Comparison of ENCODE assay signal across 18 cellular contexts in genomic region chr6:132967871-132968270, GRCh38.
A peak's percentile ranks its signal among the peaks of the same experiment; 100 is the strongest.
DNase-seq lines count a peak whose midpoint lies in the region; ATAC-seq and TF ChIP-seq lines count a peak whose summit lies in the region.
"Had no signal": no experiment of that assay in that cellular context is flagged by ENCODE, and none has a peak within 500 bp of the region (broad histone marks: within the 10 kb centered on the region; RNA-seq: fewer than 3 reads in every experiment).

No MANE protein-coding gene starts in this region.

- TF ChIP-seq CTCF in 22Rv1 (IDR thresholded peaks at IDR 0.05) (no peak), GM23338 (conservative IDR thresholded peaks at IDR 0.05; ENCODE audit: low read depth in 2 of 2) (no peak), VCaP (conservative IDR thresholded peaks at IDR 0.05) (no peak)

- H3K9me3 Mint-ChIP-seq in GM23338, result no peaks in the 10 kb centered on the region
- H3K9me3 Mint-ChIP-seq: CD4-positive, alpha-beta T cell; CD8-positive, alpha-beta T cell had no signal

- no peaks in the 10 kb centered on the region for H4K20me1 ChIP-seq in GM23338 (replicated peaks; ENCODE audit: insufficient read depth)
- H4K20me1 ChIP-seq: BLaER1 treated with 17β-estradiol and CSF1 and Interleukin-3, amounts not matched to agents 10 nM and 100 nM had no signal

- no peaks in the 10 kb centered on the region for H3K36me3 Mint-ChIP-seq in GM23338 (ENCODE audit: low read depth)
- H3K36me3 Mint-ChIP-seq: CD8-positive, alpha-beta T cell had no signal

- no peaks in the 10 kb centered on the region for H3K27me3 ChIP-seq in GM23338 (ENCODE audit: insufficient read depth)
- H3K27me3 ChIP-seq: BLaER1 treated with 17β-estradiol and CSF1 and Interleukin-3, amounts not matched to agents 10 nM and 100 nM had no signal

- H3K27me3 Mint-ChIP-seq in GM23338 (ENCODE audit: insufficient read depth, low read depth, poor library complexity), result peaks cover 2% of the 10 kb centered on the region

- H3K9me2 ChIP-seq in GM23338 (ENCODE audit: insufficient read depth), result no peaks in the 10 kb centered on the region

- no peaks in the 10 kb centered on the region for H3K36me3 ChIP-seq in GM23338 (ENCODE audit: insufficient read depth)
- H3K36me3 ChIP-seq: BLaER1 treated with 17β-estradiol and CSF1 and Interleukin-3, amounts not matched to agents 10 nM and 100 nM had no signal

- H3K27ac ChIP-seq in 22Rv1, result peak overlapping the region; percentile 9; the same call in 1 of the 2 replicates
- H3K27ac ChIP-seq in GM23338 (ENCODE audit: low read depth), result no peak overlapping the region
- H3K27ac ChIP-seq in VCaP, result peak overlapping the region; percentile 36; the same call in 1 of the 2 replicates
- H3K27ac ChIP-seq: A549; BLaER1 treated with 17β-estradiol and CSF1 and Interleukin-3, amounts not matched to agents 10 nM and 100 nM; C4-2B had no signal

- H3K4me3 ChIP-seq in GM23338, result no peak overlapping the region
- H3K4me3 ChIP-seq: A549; BLaER1 treated with 17β-estradiol and CSF1 and Interleukin-3, amounts not matched to agents 10 nM and 100 nM had no signal

- no peak overlapping the region for H2AFZ ChIP-seq in GM23338

- no peak overlapping the region for H3K27ac Mint-ChIP-seq in GM23338
- H3K27ac Mint-ChIP-seq: B cell; CD4-positive, alpha-beta T cell; CD8-positive, alpha-beta T cell had no signal

- DNase-seq in GM23338 (ENCODE audit: low spot score) (no peak), M059J (ENCODE audit: low read depth) (peak; percentile 50), NCI-H1436 (lab: John Stamatoyannopoulos, UW) (no peak), NCI-H187 (lab: John Stamatoyannopoulos, UW) (no peak)
- DNase-seq: AML-193; Caco-2; Calu3; CD4-positive, alpha-beta T cell; CD8-positive, alpha-beta T cell; DMS79 treated with DMSO at 0.1 percent for 48 hours; GF-D8 had no signal

- no peak for ATAC-seq in GM23338
- no peak for ATAC-seq in HG03039 (IDR thresholded peaks at IDR 0.05; ENCODE audit: unreplicated experiment)
- ATAC-seq: A549; CD8-positive, alpha-beta T cell had no signal

- H3K4me3 Mint-ChIP-seq in GM23338, result no peak overlapping the region
- H3K4me3 Mint-ChIP-seq: B cell; CD4-positive, alpha-beta T cell; CD8-positive, alpha-beta T cell had no signal

- no peaks in the 10 kb centered on the region for H3F3A ChIP-seq in GM23338 (replicated peaks; ENCODE audit: low read depth)

- H3K79me2 ChIP-seq in GM23338 (replicated peaks; ENCODE audit: insufficient read depth), result no peaks in the 10 kb centered on the region

- H3K4me1 Mint-ChIP-seq in GM23338, result peaks cover 29% of the 10 kb centered on the region

- peak overlapping the region; percentile 52 for H3K4me2 ChIP-seq in GM23338
- H3K4me2 ChIP-seq: A549; BLaER1 treated with 17β-estradiol and CSF1 and Interleukin-3, amounts not matched to agents 10 nM and 100 nM had no signal

- H3K4me1 ChIP-seq in GM23338 (ENCODE audit: insufficient read depth), result peaks cover 28% of the 10 kb centered on the region
- H3K4me1 ChIP-seq: Caco-2 had no signal

TF ChIP-seq in GM23338, 12 proteins besides CTCF, POLR2A, EP300 and RAD21:
- TF ChIP-seq ZNF462 (CRISPR knock-in tag; IDR thresholded peaks at IDR 0.05), result no peak
- no peak for TF ChIP-seq EZH2 (IDR thresholded peaks at IDR 0.05; ENCODE audit: low read depth, unreplicated experiment)
- TF ChIP-seq STAT1 (IDR thresholded peaks at IDR 0.05; ENCODE audit: unreplicated experiment), result no peak
- TF ChIP-seq JUNB (IDR thresholded peaks at IDR 0.05; ENCODE audit: unreplicated experiment), result no peak
